Comparison of ENCODE assay signal across 1 cellular context in the genomic region with DNA sequence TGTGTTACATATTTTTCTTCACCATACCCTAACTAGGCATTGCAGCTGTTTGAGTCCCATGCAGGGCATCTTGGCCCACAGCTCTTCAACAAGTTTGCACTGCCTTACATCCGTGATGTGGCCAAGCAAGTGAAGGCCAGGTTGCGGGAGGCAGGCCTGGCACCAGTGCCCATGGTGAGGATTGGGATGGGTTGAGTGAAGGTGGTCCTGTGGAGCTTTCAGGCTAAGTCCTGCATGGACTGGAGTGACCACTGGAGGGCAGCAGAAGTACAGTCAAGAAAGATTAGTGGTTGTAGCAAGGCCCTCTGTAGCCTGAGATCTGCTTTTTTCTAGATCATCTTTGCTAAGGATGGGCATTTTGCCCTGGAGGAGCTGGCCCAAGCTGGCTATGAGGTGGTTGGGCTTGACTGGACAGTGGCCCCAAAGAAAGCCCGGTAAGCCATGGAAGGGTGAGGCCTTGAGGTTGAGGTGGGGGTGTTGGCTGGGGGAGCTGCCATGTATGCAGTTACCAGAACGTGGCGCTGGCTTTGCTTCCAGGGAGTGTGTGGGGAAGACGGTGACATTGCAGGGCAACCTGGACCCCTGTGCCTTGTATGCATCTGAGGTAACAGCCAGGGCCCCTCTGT.
TF ChIP-seq lines count a peak whose summit lies in the region.

No MANE protein-coding gene starts in this region.

TF ChIP-seq in K562, 482 proteins besides CTCF, POLR2A, EP300 and RAD21 (continued from another document and continues in another):
- TF ChIP-seq ZBTB26 (CRISPR knock-in tag; IDR thresholded peaks at IDR 0.05) (no peak), BACH1 (tag; IDR thresholded peaks at IDR 0.05) (no peak), PTTG1 (tag; IDR thresholded peaks at IDR 0.05; ENCODE audit: low read depth) (no peak), NFATC3 (IDR thresholded peaks at IDR 0.05) (no peak), STAT6 (CRISPR knock-in tag; IDR thresholded peaks at IDR 0.05) (no peak), ILK (tag; IDR thresholded peaks at IDR 0.05; ENCODE audit: borderline replicate concordance, low read depth) (no peak), ZNF586 (CRISPR knock-in tag; conservative IDR thresholded peaks at IDR 0.05) (no peak), GATA2 (CRISPR knock-in tag; IDR thresholded peaks at IDR 0.05) (0 out of 2 replicates have a peak, but pooled peaks have one; percentile 25), ZNF76 (CRISPR knock-in tag; IDR thresholded peaks at IDR 0.05; ENCODE audit: borderline replicate concordance) (no peak), NCOA1 (IDR thresholded peaks at IDR 0.05; ENCODE audit: low read depth) (no peak), E2F5 (CRISPR knock-in tag; IDR thresholded peaks at IDR 0.05) (0 out of 2 replicates have a peak, but pooled peaks have one; percentile 15), MYC (IDR thresholded peaks at IDR 0.05; ENCODE audit: low read depth, low read length) (0 out of 2 replicates have a peak, but pooled peaks have one; percentile 8), MYC (CRISPR knock-in tag; IDR thresholded peaks at IDR 0.05; ENCODE audit: borderline replicate concordance, low read depth) (no peak), L3MBTL2 (IDR thresholded peaks at IDR 0.05) (peak; percentile 58; the same call in 1 of the 2 replicates), ETS1 (conservative IDR thresholded peaks at IDR 0.05; ENCODE audit: control insufficient read depth, low read depth, low read length) (no peak), GABPB1 (CRISPR knock-in tag; IDR thresholded peaks at IDR 0.05) (no peak), SFPQ (IDR thresholded peaks at IDR 0.05; ENCODE audit: low read depth, low read length) (no peak), CBX8 (IDR thresholded peaks at IDR 0.05; ENCODE audit: borderline replicate concordance, extremely low read depth, low read depth, low read length, poor library complexity, severe bottlenecking) (no peak), CHCHD3 (CRISPR knock-in tag; IDR thresholded peaks at IDR 0.05) (no peak), MBD2 (IDR thresholded peaks at IDR 0.05; ENCODE audit: borderline replicate concordance, low read depth) (no peak), HMBOX1 (IDR thresholded peaks at IDR 0.05) (no peak; the same call in 1 of the 2 replicates), BRF1 (IDR thresholded peaks at IDR 0.05; ENCODE audit: borderline replicate concordance, extremely low read depth, insufficient read length) (no peak)
- TF ChIP-seq, protein P1, sequence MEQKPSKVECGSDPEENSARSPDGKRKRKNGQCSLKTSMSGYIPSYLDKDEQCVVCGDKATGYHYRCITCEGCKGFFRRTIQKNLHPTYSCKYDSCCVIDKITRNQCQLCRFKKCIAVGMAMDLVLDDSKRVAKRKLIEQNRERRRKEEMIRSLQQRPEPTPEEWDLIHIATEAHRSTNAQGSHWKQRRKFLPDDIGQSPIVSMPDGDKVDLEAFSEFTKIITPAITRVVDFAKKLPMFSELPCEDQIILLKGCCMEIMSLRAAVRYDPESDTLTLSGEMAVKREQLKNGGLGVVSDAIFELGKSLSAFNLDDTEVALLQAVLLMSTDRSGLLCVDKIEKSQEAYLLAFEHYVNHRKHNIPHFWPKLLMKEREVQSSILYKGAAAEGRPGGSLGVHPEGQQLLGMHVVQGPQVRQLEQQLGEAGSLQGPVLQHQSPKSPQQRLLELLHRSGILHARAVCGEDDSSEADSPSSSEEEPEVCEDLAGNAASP (IDR thresholded peaks at IDR 0.05): no peak
- TF ChIP-seq, protein P2, sequence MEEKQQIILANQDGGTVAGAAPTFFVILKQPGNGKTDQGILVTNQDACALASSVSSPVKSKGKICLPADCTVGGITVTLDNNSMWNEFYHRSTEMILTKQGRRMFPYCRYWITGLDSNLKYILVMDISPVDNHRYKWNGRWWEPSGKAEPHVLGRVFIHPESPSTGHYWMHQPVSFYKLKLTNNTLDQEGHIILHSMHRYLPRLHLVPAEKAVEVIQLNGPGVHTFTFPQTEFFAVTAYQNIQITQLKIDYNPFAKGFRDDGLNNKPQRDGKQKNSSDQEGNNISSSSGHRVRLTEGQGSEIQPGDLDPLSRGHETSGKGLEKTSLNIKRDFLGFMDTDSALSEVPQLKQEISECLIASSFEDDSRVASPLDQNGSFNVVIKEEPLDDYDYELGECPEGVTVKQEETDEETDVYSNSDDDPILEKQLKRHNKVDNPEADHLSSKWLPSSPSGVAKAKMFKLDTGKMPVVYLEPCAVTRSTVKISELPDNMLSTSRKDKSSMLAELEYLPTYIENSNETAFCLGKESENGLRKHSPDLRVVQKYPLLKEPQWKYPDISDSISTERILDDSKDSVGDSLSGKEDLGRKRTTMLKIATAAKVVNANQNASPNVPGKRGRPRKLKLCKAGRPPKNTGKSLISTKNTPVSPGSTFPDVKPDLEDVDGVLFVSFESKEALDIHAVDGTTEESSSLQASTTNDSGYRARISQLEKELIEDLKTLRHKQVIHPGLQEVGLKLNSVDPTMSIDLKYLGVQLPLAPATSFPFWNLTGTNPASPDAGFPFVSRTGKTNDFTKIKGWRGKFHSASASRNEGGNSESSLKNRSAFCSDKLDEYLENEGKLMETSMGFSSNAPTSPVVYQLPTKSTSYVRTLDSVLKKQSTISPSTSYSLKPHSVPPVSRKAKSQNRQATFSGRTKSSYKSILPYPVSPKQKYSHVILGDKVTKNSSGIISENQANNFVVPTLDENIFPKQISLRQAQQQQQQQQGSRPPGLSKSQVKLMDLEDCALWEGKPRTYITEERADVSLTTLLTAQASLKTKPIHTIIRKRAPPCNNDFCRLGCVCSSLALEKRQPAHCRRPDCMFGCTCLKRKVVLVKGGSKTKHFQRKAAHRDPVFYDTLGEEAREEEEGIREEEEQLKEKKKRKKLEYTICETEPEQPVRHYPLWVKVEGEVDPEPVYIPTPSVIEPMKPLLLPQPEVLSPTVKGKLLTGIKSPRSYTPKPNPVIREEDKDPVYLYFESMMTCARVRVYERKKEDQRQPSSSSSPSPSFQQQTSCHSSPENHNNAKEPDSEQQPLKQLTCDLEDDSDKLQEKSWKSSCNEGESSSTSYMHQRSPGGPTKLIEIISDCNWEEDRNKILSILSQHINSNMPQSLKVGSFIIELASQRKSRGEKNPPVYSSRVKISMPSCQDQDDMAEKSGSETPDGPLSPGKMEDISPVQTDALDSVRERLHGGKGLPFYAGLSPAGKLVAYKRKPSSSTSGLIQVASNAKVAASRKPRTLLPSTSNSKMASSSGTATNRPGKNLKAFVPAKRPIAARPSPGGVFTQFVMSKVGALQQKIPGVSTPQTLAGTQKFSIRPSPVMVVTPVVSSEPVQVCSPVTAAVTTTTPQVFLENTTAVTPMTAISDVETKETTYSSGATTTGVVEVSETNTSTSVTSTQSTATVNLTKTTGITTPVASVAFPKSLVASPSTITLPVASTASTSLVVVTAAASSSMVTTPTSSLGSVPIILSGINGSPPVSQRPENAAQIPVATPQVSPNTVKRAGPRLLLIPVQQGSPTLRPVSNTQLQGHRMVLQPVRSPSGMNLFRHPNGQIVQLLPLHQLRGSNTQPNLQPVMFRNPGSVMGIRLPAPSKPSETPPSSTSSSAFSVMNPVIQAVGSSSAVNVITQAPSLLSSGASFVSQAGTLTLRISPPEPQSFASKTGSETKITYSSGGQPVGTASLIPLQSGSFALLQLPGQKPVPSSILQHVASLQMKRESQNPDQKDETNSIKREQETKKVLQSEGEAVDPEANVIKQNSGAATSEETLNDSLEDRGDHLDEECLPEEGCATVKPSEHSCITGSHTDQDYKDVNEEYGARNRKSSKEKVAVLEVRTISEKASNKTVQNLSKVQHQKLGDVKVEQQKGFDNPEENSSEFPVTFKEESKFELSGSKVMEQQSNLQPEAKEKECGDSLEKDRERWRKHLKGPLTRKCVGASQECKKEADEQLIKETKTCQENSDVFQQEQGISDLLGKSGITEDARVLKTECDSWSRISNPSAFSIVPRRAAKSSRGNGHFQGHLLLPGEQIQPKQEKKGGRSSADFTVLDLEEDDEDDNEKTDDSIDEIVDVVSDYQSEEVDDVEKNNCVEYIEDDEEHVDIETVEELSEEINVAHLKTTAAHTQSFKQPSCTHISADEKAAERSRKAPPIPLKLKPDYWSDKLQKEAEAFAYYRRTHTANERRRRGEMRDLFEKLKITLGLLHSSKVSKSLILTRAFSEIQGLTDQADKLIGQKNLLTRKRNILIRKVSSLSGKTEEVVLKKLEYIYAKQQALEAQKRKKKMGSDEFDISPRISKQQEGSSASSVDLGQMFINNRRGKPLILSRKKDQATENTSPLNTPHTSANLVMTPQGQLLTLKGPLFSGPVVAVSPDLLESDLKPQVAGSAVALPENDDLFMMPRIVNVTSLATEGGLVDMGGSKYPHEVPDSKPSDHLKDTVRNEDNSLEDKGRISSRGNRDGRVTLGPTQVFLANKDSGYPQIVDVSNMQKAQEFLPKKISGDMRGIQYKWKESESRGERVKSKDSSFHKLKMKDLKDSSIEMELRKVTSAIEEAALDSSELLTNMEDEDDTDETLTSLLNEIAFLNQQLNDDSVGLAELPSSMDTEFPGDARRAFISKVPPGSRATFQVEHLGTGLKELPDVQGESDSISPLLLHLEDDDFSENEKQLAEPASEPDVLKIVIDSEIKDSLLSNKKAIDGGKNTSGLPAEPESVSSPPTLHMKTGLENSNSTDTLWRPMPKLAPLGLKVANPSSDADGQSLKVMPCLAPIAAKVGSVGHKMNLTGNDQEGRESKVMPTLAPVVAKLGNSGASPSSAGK (IDR thresholded peaks at IDR 0.05): no peak
